Comparison of ENCODE assay signal across 32 cellular contexts in the genomic region with DNA sequence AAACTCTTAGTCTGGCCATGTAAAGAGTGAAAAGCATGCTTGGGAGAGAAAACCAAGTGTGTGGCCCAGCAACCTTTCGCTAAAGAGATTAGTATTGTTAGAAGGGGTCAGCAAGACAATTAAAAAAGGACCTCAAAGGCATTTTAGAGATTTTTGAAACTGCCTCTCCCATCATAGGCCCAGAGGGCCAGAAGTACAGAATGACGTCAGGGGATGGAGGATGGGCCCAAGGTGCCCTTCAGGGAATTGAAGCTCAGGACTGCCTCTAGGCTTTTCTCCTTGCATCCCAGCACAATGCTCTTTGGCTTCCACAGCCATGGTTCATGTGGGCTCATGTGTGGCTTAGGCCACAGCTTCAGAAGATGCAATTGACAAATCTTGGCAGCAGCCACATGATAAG.
"Had no signal": no experiment of that assay in that cellular context is flagged by ENCODE, and none has a peak within 500 bp of the region (broad histone marks: within the 10 kb centered on the region; RNA-seq: fewer than 3 reads in every experiment).

No MANE protein-coding gene starts in this region.

- FAIRE-seq: urothelium cell line had no signal

- H3K27ac Mint-ChIP-seq: naive B cell; naive thymus-derived CD8-positive, alpha-beta T cell; natural killer cell treated with Interleukin-12 subunit alpha and Interleukin-12 subunit beta and Interleukin-15 and Interleukin-18, amount 100 ng/mL, for 72 hours; nephron progenitor cell; progenitor cell of endocrine pancreas; stimulated activated naive B cell treated with anti-CD40 and anti-IgM and Interleukin-4, amounts not matched to agents 10 μg/mL and 1 μg/mL and 100 μg/mL, for 72 hours; stimulated activated naive CD8-positive, alpha-beta T cell treated with anti-CD3 and anti-CD28 coated beads, Interleukin-15, Interleukin-2, amounts not matched to agents 100 ng/mL and 50 ng/mL, for 24 hours had no signal

- H3K27me3 Mint-ChIP-seq: naive B cell; naive thymus-derived CD8-positive, alpha-beta T cell; natural killer cell treated with Interleukin-12 subunit alpha and Interleukin-12 subunit beta and Interleukin-15 and Interleukin-18, amount 100 ng/mL, for 72 hours; progenitor cell of endocrine pancreas; stimulated activated naive B cell treated with anti-CD40 and anti-IgM and Interleukin-4, amounts not matched to agents 10 μg/mL and 1 μg/mL and 100 μg/mL, for 72 hours; stimulated activated naive CD8-positive, alpha-beta T cell treated with anti-CD3 and anti-CD28 coated beads, Interleukin-15, Interleukin-2, amounts not matched to agents 100 ng/mL and 50 ng/mL, for 24 hours had no signal

- H3K4me1 Mint-ChIP-seq: naive B cell; naive thymus-derived CD8-positive, alpha-beta T cell; nephron progenitor cell; neural crest cell; stimulated activated naive B cell treated with anti-CD40 and anti-IgM and Interleukin-4, amounts not matched to agents 10 μg/mL and 1 μg/mL and 100 μg/mL, for 72 hours had no signal

- H3K9ac ChIP-seq: parathyroid adenoma had no signal

- H3K9me3 Mint-ChIP-seq: nephron progenitor cell; neural crest cell; stimulated activated naive B cell treated with anti-CD40 and anti-IgM and Interleukin-4, amounts not matched to agents 10 μg/mL and 1 μg/mL and 100 μg/mL, for 72 hours; stimulated activated naive CD8-positive, alpha-beta T cell treated with anti-CD3 and anti-CD28 coated beads, Interleukin-15, Interleukin-2, amounts not matched to agents 100 ng/mL and 50 ng/mL, for 24 hours had no signal

- H3K4me3 ChIP-seq: ovary, psoas muscle, skin epidermis, smooth muscle cell, spleen, stomach, thoracic aorta, thyroid gland, tibial nerve, upper lobe of left lung, vagina had no signal

- H3K27me3 ChIP-seq: ovary, spleen, stomach, thyroid gland, tibial nerve, upper lobe of left lung, vagina had no signal

- H3K9me3 ChIP-seq: ovary, psoas muscle, spleen, stomach, thoracic aorta, thyroid gland, tibial nerve, upper lobe of left lung, vagina had no signal

- H3K4me3 Mint-ChIP-seq: naive B cell; naive thymus-derived CD8-positive, alpha-beta T cell; natural killer cell treated with Interleukin-12 subunit alpha and Interleukin-12 subunit beta and Interleukin-15 and Interleukin-18, amount 100 ng/mL, for 72 hours; nephron progenitor cell; neural crest cell; stimulated activated naive B cell treated with anti-CD40 and anti-IgM and Interleukin-4, amounts not matched to agents 10 μg/mL and 1 μg/mL and 100 μg/mL, for 72 hours; stimulated activated naive CD8-positive, alpha-beta T cell treated with anti-CD3 and anti-CD28 coated beads, Interleukin-15, Interleukin-2, amounts not matched to agents 100 ng/mL and 50 ng/mL, for 24 hours had no signal

- H3K79me2 ChIP-seq: parathyroid adenoma had no signal

- H3K4me2 ChIP-seq: smooth muscle cell had no signal

- H3K36me3 Mint-ChIP-seq: naive B cell; naive thymus-derived CD8-positive, alpha-beta T cell; natural killer cell treated with Interleukin-12 subunit alpha and Interleukin-12 subunit beta and Interleukin-15 and Interleukin-18, amount 100 ng/mL, for 72 hours; stimulated activated naive B cell treated with anti-CD40 and anti-IgM and Interleukin-4, amounts not matched to agents 10 μg/mL and 1 μg/mL and 100 μg/mL, for 72 hours had no signal

- DNase-seq: naive B cell; naive thymus-derived CD8-positive, alpha-beta T cell; nephron progenitor cell; occipital lobe; ovary; posterior cingulate gyrus; psoas muscle; right cardiac atrium; spleen; stimulated activated CD4-positive, alpha-beta T cell treated with anti-CD3 and anti-CD28 coated beads, Interleukin-12 subunit alpha, Interleukin-12 subunit beta, amount 100 ng/mL, for 4 hours; stimulated activated CD4-positive, alpha-beta T cell treated with anti-CD3 and anti-CD28 coated beads, Interleukin-1b, Interleukin-23, amount 100 ng/mL, for 48 hours; stimulated activated CD4-positive, alpha-beta T cell treated with anti-CD3 and anti-CD28 coated beads, Interleukin-4, amount 100 ng/mL, for 1 hour; stimulated activated CD4-positive, alpha-beta T cell treated with anti-CD3 and anti-CD28 coated beads, Interleukin-4, amount 100 ng/mL, for 4 hours; stimulated activated CD8-positive, alpha-beta memory T cell treated with anti-CD3 and anti-CD28 coated beads, Interleukin-4, amount 100 ng/mL, for 48 hours; stimulated activated naive B cell treated with anti-CD40 and anti-IgM and Interleukin-4, amounts not matched to agents 10 μg/mL and 1 μg/mL and 100 μg/mL, for 72 hours; stimulated activated naive CD4-positive, alpha-beta T cell treated with Interleukin-2 at 50 U/mL for 16 hours; stomach; thyroid gland; trophoblast cell; upper lobe of left lung had no signal

- H2AFZ ChIP-seq: parathyroid adenoma had no signal

- H3K4me1 ChIP-seq: parathyroid adenoma, psoas muscle, spleen, stomach, thyroid gland, tibial nerve, upper lobe of left lung, vagina had no signal

- H3K36me3 ChIP-seq: ovary, spleen, stomach, thoracic aorta, thyroid gland, tibial nerve, upper lobe of left lung, vagina had no signal

- H3K27ac ChIP-seq: ovary, parathyroid adenoma, psoas muscle, skin epidermis, spleen, stomach, thoracic aorta, thyroid gland, tibial nerve, upper lobe of left lung, vagina had no signal

- ATAC-seq: naive thymus-derived CD8-positive, alpha-beta T cell; natural killer cell treated with Interleukin-12 subunit alpha and Interleukin-12 subunit beta and Interleukin-15 and Interleukin-18, amount 100 ng/mL, for 72 hours; psoas muscle; right cardiac atrium; sciatic nerve had no signal
